Comparison of ENCODE assay signal across 21 cellular contexts in genomic region chr15:64583519-64583918, GRCh38.
A peak's percentile ranks its signal among the peaks of the same experiment; 100 is the strongest.
DNase-seq lines count a peak whose midpoint lies in the region; ATAC-seq lines count a peak whose summit lies in the region.
"Had no signal": no experiment of that assay in that cellular context is flagged by ENCODE, and none has a peak within 500 bp of the region (broad histone marks: within the 10 kb centered on the region; RNA-seq: fewer than 3 reads in every experiment).

No MANE protein-coding gene starts in this region.

- peaks cover 46% of the 10 kb centered on the region for H3K36me3 Mint-ChIP-seq in activated naive CD4-positive, alpha-beta T cell treated with anti-CD3 and anti-CD28 coated beads, Interleukin-2, amount 10 ng/mL, durations not matched to agents 7 days and 5 days
- peaks cover 18% of the 10 kb centered on the region for H3K36me3 Mint-ChIP-seq in T-cell
- H3K36me3 Mint-ChIP-seq in activated naive CD8-positive, alpha-beta T cell treated with anti-CD3 and anti-CD28 coated beads for 36 hours = peaks cover 30% of the 10 kb centered on the region
- H3K36me3 Mint-ChIP-seq: stimulated activated effector memory CD8-positive, alpha-beta T cell treated with anti-CD3 and anti-CD28 coated beads, Interleukin-12 subunit alpha, Interleukin-12 subunit beta, amount 100 ng/mL, for 72 hours had no signal

- peak overlapping the region; percentile 88 for H3K27ac Mint-ChIP-seq in activated naive CD4-positive, alpha-beta T cell treated with anti-CD3 and anti-CD28 coated beads, Interleukin-2, amount 10 ng/mL, durations not matched to agents 7 days and 5 days
- H3K27ac Mint-ChIP-seq in T-cell = peak overlapping the region; percentile 93 to 98
- H3K27ac Mint-ChIP-seq in activated naive CD8-positive, alpha-beta T cell treated with anti-CD3 and anti-CD28 coated beads for 36 hours = peak overlapping the region; percentile 84
- H3K27ac Mint-ChIP-seq: activated B cell treated with CpG ODN at 0.5 μM for 24 hours; stimulated activated effector memory CD8-positive, alpha-beta T cell treated with anti-CD3 and anti-CD28 coated beads, Interleukin-12 subunit alpha, Interleukin-12 subunit beta, amount 100 ng/mL, for 72 hours had no signal

- H3K27me3 Mint-ChIP-seq in activated naive CD4-positive, alpha-beta T cell treated with anti-CD3 and anti-CD28 coated beads, Interleukin-2, amount 10 ng/mL, durations not matched to agents 7 days and 5 days = no peaks in the 10 kb centered on the region
- no peaks in the 10 kb centered on the region for H3K27me3 Mint-ChIP-seq in T-cell
- H3K27me3 Mint-ChIP-seq in activated naive CD8-positive, alpha-beta T cell treated with anti-CD3 and anti-CD28 coated beads for 36 hours = no peaks in the 10 kb centered on the region
- H3K27me3 Mint-ChIP-seq: activated B cell treated with CpG ODN at 0.5 μM for 24 hours had no signal

- H3K27ac ChIP-seq in caudate nucleus (ENCODE audit: low read depth, low read length) = no peak overlapping the region
- H3K27ac ChIP-seq: body of pancreas, esophagus muscularis mucosa, psoas muscle, thoracic aorta had no signal

- DNase-seq in activated naive CD4-positive, alpha-beta T cell treated with anti-CD3 and anti-CD28 coated beads, Interleukin-2, amount 10 ng/mL, durations not matched to agents 7 days and 5 days = peak; percentile 43
- no peak for DNase-seq in activated naive CD4-positive, alpha-beta T cell treated with anti-CD3 and anti-CD28 coated beads, Interleukin-2, amount 50 U/mL, for 16 hours
- DNase-seq in T-cell (no peak), caudate nucleus (lab: John Stamatoyannopoulos, UW) (no peak), left colon (no peak)
- DNase-seq in activated naive CD8-positive, alpha-beta T cell treated with anti-CD3 and anti-CD28 coated beads for 36 hours = no peak
- DNase-seq in stimulated activated naive CD8-positive, alpha-beta T cell treated with anti-CD3 and anti-CD28 coated beads, Interleukin-15, Interleukin-2, amounts not matched to agents 100 U/mL and 50 U/mL, for 24 hours = no peak
- DNase-seq: activated B cell treated with CpG ODN at 0.5 μM for 24 hours; activated CD8-positive, alpha-beta memory T cell treated with anti-CD3 and anti-CD28 coated beads, Interleukin-2, amount 50 U/mL, for 4 hours; body of pancreas; GF-D8; hippocampal formation; NCI-H1694 treated with DMSO at 0.1 percent for 48 hours; NCI-H526; psoas muscle; SK-N-SH; T1000 had no signal

- intact Hi-C loops in left colon (cut with DNase I, micrococcal nuclease) = no loop called here

- peak overlapping the region; percentile 52 for H3K4me3 Mint-ChIP-seq in activated naive CD4-positive, alpha-beta T cell treated with anti-CD3 and anti-CD28 coated beads, Interleukin-2, amount 10 ng/mL, durations not matched to agents 7 days and 5 days
- H3K4me3 Mint-ChIP-seq in T-cell = peak overlapping the region; percentile 56 to 63 (median 58)
- peak overlapping the region; percentile 57 for H3K4me3 Mint-ChIP-seq in activated naive CD8-positive, alpha-beta T cell treated with anti-CD3 and anti-CD28 coated beads for 36 hours
- H3K4me3 Mint-ChIP-seq: activated B cell treated with CpG ODN at 0.5 μM for 24 hours; stimulated activated effector memory CD8-positive, alpha-beta T cell treated with anti-CD3 and anti-CD28 coated beads, Interleukin-12 subunit alpha, Interleukin-12 subunit beta, amount 100 ng/mL, for 72 hours had no signal

- ATAC-seq in T-cell (replicated peaks in 1 of 4) (peak; percentile 68 to 79 (median 76)), GM21786 (IDR thresholded peaks at IDR 0.05; ENCODE audit: unreplicated experiment) (no peak), left colon (no peak)
- ATAC-seq in stimulated activated naive CD8-positive, alpha-beta T cell treated with anti-CD3 and anti-CD28 coated beads, Interleukin-15, Interleukin-2, amounts not matched to agents 100 U/mL and 50 U/mL, for 24 hours = peak; percentile 55
- ATAC-seq: body of pancreas; psoas muscle; stimulated activated effector memory CD8-positive, alpha-beta T cell treated with anti-CD3 and anti-CD28 coated beads, Interleukin-12 subunit alpha, Interleukin-12 subunit beta, amount 100 ng/mL, for 72 hours had no signal

- peaks cover 19% of the 10 kb centered on the region for H3K9me3 Mint-ChIP-seq in activated naive CD4-positive, alpha-beta T cell treated with anti-CD3 and anti-CD28 coated beads, Interleukin-2, amount 10 ng/mL, durations not matched to agents 7 days and 5 days
- H3K9me3 Mint-ChIP-seq in T-cell = peaks cover 0 to 6% (median 3%) of the 10 kb centered on the region in 3 donors
- peaks cover 19% of the 10 kb centered on the region for H3K9me3 Mint-ChIP-seq in activated naive CD8-positive, alpha-beta T cell treated with anti-CD3 and anti-CD28 coated beads for 36 hours

- CTCF ChIA-PET in activated naive CD4-positive, alpha-beta T cell treated with anti-CD3 and anti-CD28 coated beads, Interleukin-2, amount 10 ng/mL, durations not matched to agents 7 days and 5 days (lab: Charles Lee) = interaction anchor here (1.0 kb wide), 1 partner anchor 70 kb away, joined by 3 read pairs; no protein-coding TSS in a partner anchor
- CTCF ChIA-PET in T-cell (lab: Charles Lee) = interaction anchor here in 1 of 2 donors (0.6 to 1.2 kb wide), 5 partner anchors 10 to 434 kb away, joined by 3 to 5 read pairs (median 3); no protein-coding TSS in a partner anchor

- POLR2A ChIA-PET in T-cell (lab: Charles Lee) = interaction anchor here (0.5 to 0.6 kb wide), 2 partner anchors 19 to 318 kb away, joined by 4 read pairs; no protein-coding TSS in a partner anchor

- H3K4me1 Mint-ChIP-seq in activated naive CD4-positive, alpha-beta T cell treated with anti-CD3 and anti-CD28 coated beads, Interleukin-2, amount 10 ng/mL, durations not matched to agents 7 days and 5 days = peaks cover 51% of the 10 kb centered on the region
- H3K4me1 Mint-ChIP-seq in T-cell = peaks cover 57 to 64% (median 64%) of the 10 kb centered on the region in 3 donors
- peaks cover 46% of the 10 kb centered on the region for H3K4me1 Mint-ChIP-seq in activated naive CD8-positive, alpha-beta T cell treated with anti-CD3 and anti-CD28 coated beads for 36 hours

Comparison
In these comparisons a context has a peak if more than half of its experiments do, and no peak if none do; other contexts are left out.
1. ATAC-seq: peak in T-cell (4 of 4) and stimulated activated naive CD8-positive, alpha-beta T cell treated with anti-CD3 and anti-CD28 coated beads, Interleukin-15, Interleukin-2, amounts not matched to agents 100 U/mL and 50 U/mL, for 24 hours (single experiment); none in GM21786 (single experiment) and left colon (single experiment).
2. Peak in every context shown above with its lines, with median percentiles within 50 percentile points of each other: H3K27ac Mint-ChIP-seq and H3K4me3 Mint-ChIP-seq.